In the genomic region with DNA sequence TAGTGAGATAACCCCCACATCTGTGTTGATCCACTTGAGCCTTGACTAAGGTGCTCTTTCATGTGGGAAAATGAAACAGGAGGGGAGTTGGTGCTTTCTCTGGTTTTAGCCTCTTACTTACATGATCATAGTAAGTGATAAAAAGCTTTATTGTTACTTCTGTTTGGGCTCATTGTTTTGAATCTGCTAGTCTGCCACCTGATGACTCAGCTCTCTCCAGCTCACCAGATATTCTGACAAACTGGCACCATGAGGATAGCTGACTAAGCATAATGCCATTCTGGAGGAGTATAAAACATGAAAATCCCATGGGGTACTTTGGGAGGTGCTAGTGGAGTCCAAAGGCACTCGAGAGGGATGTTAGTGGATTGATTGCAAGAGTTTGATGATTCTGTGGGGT, we compare ENCODE assay signal across 2 cellular contexts.
TF ChIP-seq lines count a peak whose summit lies in the region.

No MANE protein-coding gene starts in this region.

TF ChIP-seq in A549, 52 proteins besides CTCF, POLR2A, EP300 and RAD21:
- peak; percentile 70 for TF ChIP-seq MAFK (IDR thresholded peaks at IDR 0.05; ENCODE audit: partially characterized antibody)
- no peak for TF ChIP-seq NFE2L2 (conservative IDR thresholded peaks at IDR 0.05; ENCODE audit: low read length)
TF ChIP-seq in A549: peak in this region for 1.

TF ChIP-seq in IMR-90, 13 proteins besides CTCF, POLR2A, EP300 and RAD21 (continued from another document):
- TF ChIP-seq SMC3 (IDR thresholded peaks at IDR 0.05; ENCODE audit: low read depth, low read length) (no peak), MAFK (IDR thresholded peaks at IDR 0.05; ENCODE audit: low read depth, low read length) (peak; percentile 83)
- TF ChIP-seq, protein P1, sequence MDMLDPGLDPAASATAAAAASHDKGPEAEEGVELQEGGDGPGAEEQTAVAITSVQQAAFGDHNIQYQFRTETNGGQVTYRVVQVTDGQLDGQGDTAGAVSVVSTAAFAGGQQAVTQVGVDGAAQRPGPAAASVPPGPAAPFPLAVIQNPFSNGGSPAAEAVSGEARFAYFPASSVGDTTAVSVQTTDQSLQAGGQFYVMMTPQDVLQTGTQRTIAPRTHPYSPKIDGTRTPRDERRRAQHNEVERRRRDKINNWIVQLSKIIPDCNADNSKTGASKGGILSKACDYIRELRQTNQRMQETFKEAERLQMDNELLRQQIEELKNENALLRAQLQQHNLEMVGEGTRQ (IDR thresholded peaks at IDR 0.05; ENCODE audit: low read depth, low read length), result no peak
